11 cellular contexts compared by ENCODE assay signal in the genomic region with DNA sequence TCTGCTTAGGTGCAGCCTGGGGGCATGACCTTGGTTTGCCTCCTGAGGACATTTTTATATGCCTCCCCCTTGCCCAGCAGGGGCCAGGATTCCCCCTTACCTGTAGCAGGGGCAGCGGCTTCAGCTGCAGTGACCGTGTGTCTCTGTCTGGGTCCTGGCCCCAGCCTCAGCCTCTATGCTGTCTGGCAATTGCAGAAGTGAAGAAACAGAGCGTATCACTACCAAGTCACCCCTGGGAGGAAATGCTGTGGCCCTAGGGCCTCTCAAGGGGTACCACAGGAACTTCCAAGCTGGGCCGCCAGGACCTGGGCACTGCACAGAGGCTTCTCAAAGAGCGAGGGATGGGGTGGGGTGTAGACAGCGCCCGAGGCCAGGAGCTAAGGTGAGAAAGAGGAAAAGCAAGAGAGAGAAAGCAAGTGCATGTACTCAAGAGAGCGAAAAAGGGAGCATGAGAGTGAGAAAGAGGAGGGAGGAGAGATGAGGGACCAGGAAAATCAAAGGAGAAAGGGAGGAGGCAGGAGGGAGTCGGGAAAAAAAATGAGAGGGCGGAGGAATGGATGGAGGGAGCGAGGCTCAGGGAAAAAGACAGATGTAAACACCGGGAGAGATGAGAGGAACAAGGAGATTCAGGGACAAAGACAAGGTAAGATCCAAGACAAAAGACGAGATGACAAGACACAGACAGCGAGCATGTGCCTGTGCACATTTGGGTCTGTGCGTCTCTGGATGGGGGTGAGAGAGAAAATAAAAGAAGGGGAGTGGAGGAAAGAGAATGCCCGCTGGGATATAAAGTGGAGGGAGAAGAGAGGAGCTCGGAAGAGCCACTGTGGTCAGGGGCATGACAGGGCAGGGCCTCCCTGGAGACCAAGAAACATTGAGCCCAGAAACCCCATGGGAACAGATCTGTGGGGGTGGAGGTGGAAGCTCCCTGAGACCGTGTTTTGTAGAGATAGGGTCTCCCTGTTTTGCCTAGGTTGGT. TPM values are rescaled to one million over a fixed set of nuclear protein-coding genes. Genes with fewer than 3 reads are reported as not detected.
DNase-seq lines count a peak whose midpoint lies in the region; ATAC-seq, FAIRE-seq and TF ChIP-seq lines count a peak whose summit lies in the region.
"Had no signal": no experiment of that assay in that cellular context is flagged by ENCODE, and none has a peak within 500 bp of the region (broad histone marks: within the 10 kb centered on the region; RNA-seq: fewer than 3 reads in every experiment).

A gene with protein sequence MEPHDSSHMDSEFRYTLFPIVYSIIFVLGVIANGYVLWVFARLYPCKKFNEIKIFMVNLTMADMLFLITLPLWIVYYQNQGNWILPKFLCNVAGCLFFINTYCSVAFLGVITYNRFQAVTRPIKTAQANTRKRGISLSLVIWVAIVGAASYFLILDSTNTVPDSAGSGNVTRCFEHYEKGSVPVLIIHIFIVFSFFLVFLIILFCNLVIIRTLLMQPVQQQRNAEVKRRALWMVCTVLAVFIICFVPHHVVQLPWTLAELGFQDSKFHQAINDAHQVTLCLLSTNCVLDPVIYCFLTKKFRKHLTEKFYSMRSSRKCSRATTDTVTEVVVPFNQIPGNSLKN (minus strand): TSS at position 199 of the 979 bp plus-strand sequence. CDS start 25,669 bp downstream, outside the sequence.

- no peaks in the 10 kb centered on the region for H3K36me3 Mint-ChIP-seq in neural progenitor cell

- H3K79me2 ChIP-seq in GM12878 (ENCODE audit: control insufficient read depth, insufficient read depth, low read length) (peaks cover 8% of the 10 kb centered on the region), neural progenitor cell (ENCODE audit: low read depth) (no peaks in the 10 kb centered on the region)
- H3K79me2 ChIP-seq: parathyroid adenoma had no signal

- ATAC-seq in HG03196 (IDR thresholded peaks at IDR 0.05; ENCODE audit: unreplicated experiment) (peak; percentile 35), GM12878 (peak; percentile 72)

- in situ Hi-C loops in GM12878 (cut with MboI), result no loop called here

- peak within 1 kb of the TSS; percentile 48; the same call in 1 of the 2 replicates for H3K4me3 ChIP-seq in GM12878
- H3K4me3 ChIP-seq in neural progenitor cell, result no peak within 1 kb of the TSS

- POLR2A ChIA-PET in GM12878 (lab: Charles Lee), result interaction anchor here (0.6 to 7.3 kb wide), 10 partner anchors 10 to 85 kb away, joined by 3 to 64 read pairs (median 4); a partner anchor contains a TSS

- 0 out of 2 replicates have a peak, but pooled peaks have one; percentile 15 for TF ChIP-seq RAD21 in GM12878 (IDR thresholded peaks at IDR 0.05; ENCODE audit: insufficient read depth, low read depth, low read length)

- TF ChIP-seq EP300 in GM12878 (IDR thresholded peaks at IDR 0.05; ENCODE audit: borderline replicate concordance in 1 of 2, control insufficient read depth in 1 of 2, low read depth in 2 of 2, low read length in 2 of 2), result peak; percentile 44 to 51; a peak in 2 of 4 replicates

- peak within 1 kb of the TSS; percentile 56 for H3K27ac ChIP-seq in GM12878 (ENCODE audit: control insufficient read depth, insufficient read depth)
- no peak within 1 kb of the TSS for H3K27ac ChIP-seq in neural progenitor cell
- H3K27ac ChIP-seq: parathyroid adenoma had no signal

- intact Hi-C loops in GM12878 (cut with micrococcal nuclease; ENCODE audit: unreplicated experiment), result loop anchor here (1.0 to 10.0 kb wide), 2 partner anchors 23 to 312 kb away; no protein-coding TSS in a partner anchor

- FAIRE-seq in GM12878 (lab: Jason Lieb, UNC), result no peak

- peaks cover 2% of the 10 kb centered on the region for H3K27me3 Mint-ChIP-seq in neural progenitor cell (ENCODE audit: insufficient read depth, low read depth)

- CTCF ChIA-PET in GM12878 (lab: Yijun Ruan, JAX), result interaction anchor here (0.6 to 2.3 kb wide), 11 partner anchors 11 to 182 kb away, joined by 3 to 10 read pairs (median 5); no protein-coding TSS in a partner anchor

- peaks cover 27% of the 10 kb centered on the region for H3K4me1 Mint-ChIP-seq in neural progenitor cell

- peak in 2 of 3 experiments; percentile 3 to 11; a peak in 2 of 6 replicates for TF ChIP-seq CTCF in GM12878 (IDR thresholded peaks at IDR 0.05 in 2 of 3, conservative IDR thresholded peaks at IDR 0.05 in 1 of 3; ENCODE audit: control insufficient read depth in 2 of 3, extremely low read depth in 1 of 3, insufficient read depth in 1 of 3, low read depth in 3 of 3, low read length in 3 of 3)
- TF ChIP-seq CTCF in neural progenitor cell (IDR thresholded peaks at IDR 0.05), result no peak

- SMC1A ChIA-PET in GM12878 (lab: Charles Lee; ENCODE audit: uncharacterized antibody, unreplicated experiment), result interaction anchor here (0.7 to 6.9 kb wide), 13 partner anchors 8 to 87 kb away, joined by 3 to 101 read pairs (median 5); a partner anchor contains a TSS

- H3K27me3 ChIP-seq in GM12878 (replicated peaks in 1 of 2; ENCODE audit: control insufficient read depth in 2 of 2, insufficient read depth in 2 of 2, low read length in 1 of 2), result no peaks in the 10 kb centered on the region
- no peaks in the 10 kb centered on the region for H3K27me3 ChIP-seq in neural progenitor cell

- peaks cover 59% of the 10 kb centered on the region for H3K4me1 ChIP-seq in GM12878 (ENCODE audit: control insufficient read depth, insufficient read depth, low read length)
- H3K4me1 ChIP-seq in neural progenitor cell, result no peaks in the 10 kb centered on the region
- H3K4me1 ChIP-seq: parathyroid adenoma had no signal

- H3K4me3 Mint-ChIP-seq in neural progenitor cell, result no peak within 1 kb of the TSS

- DNase-seq in GM12878 (ENCODE audit: low read depth, low spot score), result no peak
- no peak for DNase-seq in neural progenitor cell (ENCODE audit: low spot score)
- DNase-seq in stimulated activated CD4-positive, alpha-beta T cell treated with anti-CD3 and anti-CD28 coated beads, Interleukin-12 subunit alpha, Interleukin-12 subunit beta, amount 100 ng/mL, for 4 hours, result no peak
- DNase-seq in NCI-H510A (lab: John Stamatoyannopoulos, UW), result no peak
- no peak for DNase-seq in cerebellum (ENCODE audit: low spot score)
- no peak for DNase-seq in activated CD4-positive, alpha-beta T cell treated with anti-CD3 and anti-CD28 coated beads for 4 hours
- DNase-seq: activated CD8-positive, alpha-beta memory T cell treated with anti-CD3 and anti-CD28 coated beads for 24 hours; erythroblast had no signal

- TF ChIP-seq POLR2A in GM15510 (IDR thresholded peaks at IDR 0.05; ENCODE audit: borderline replicate concordance, extremely low read depth, insufficient read length), result peak; percentile 49
- peak; percentile 70 for TF ChIP-seq POLR2A in GM12878 (IDR thresholded peaks at IDR 0.05; ENCODE audit: low read depth, low read length)

- H3K36me3 ChIP-seq in GM12878 (ENCODE audit: control insufficient read depth in 2 of 2, insufficient read depth in 2 of 2, low read length in 1 of 2) (0 out of 4 replicates have a peak, but pooled peaks cover 0 to under 1% of the 10 kb centered on the region in 2 experiments), neural progenitor cell (no peaks in the 10 kb centered on the region)

- H4K20me1 ChIP-seq in GM12878 (ENCODE audit: control insufficient read depth, insufficient read depth), result no peaks in the 10 kb centered on the region
- H4K20me1 ChIP-seq in neural progenitor cell (ENCODE audit: low read depth), result no peaks in the 10 kb centered on the region

- RAD21 ChIA-PET in GM12878 (lab: Charles Lee; ENCODE audit: unreplicated experiment), result interaction anchor here (0.6 to 9.6 kb wide), 13 partner anchors 7 to 87 kb away, joined by 3 to 139 read pairs (median 4); a partner anchor contains a TSS

- no peaks in the 10 kb centered on the region for H3K9me3 Mint-ChIP-seq in neural progenitor cell

- H3K9ac ChIP-seq in GM12878 (ENCODE audit: control insufficient read depth, insufficient read depth, low read length), result peak within 1 kb of the TSS; percentile 61
- no peak within 1 kb of the TSS for H3K9ac ChIP-seq in neural progenitor cell
- H3K9ac ChIP-seq: parathyroid adenoma had no signal

- H2AFZ ChIP-seq in GM12878 (ENCODE audit: control insufficient read depth, low read depth, low read length), result peak within 1 kb of the TSS; percentile 57
- H2AFZ ChIP-seq in neural progenitor cell (replicated peaks), result peak within 1 kb of the TSS; percentile 77
- H2AFZ ChIP-seq: parathyroid adenoma had no signal

- no peak within 1 kb of the TSS for H3K27ac Mint-ChIP-seq in neural progenitor cell

- H3K4me2 ChIP-seq in GM12878 (ENCODE audit: control insufficient read depth, insufficient read depth) (peak within 1 kb of the TSS; percentile 97), neural progenitor cell (no peak within 1 kb of the TSS)

- H3K9me3 ChIP-seq in GM12878 (replicated peaks; ENCODE audit: control insufficient read depth, insufficient read depth, low read length) (no peaks in the 10 kb centered on the region), neural progenitor cell (ENCODE audit: low read depth) (no peaks in the 10 kb centered on the region)

- no TSS peak for BruUV-seq in GM12878 (replicated peaks; lab: Mats Ljungman, UMichigan)

- WGBS in GM12878 (ENCODE audit: insufficient coverage, insufficient replicate concordance, low lambda C conversion rate, missing lambda C conversion rate), result 9% methylated on average over 18 of the region's 18 CpGs

- no peaks in the 10 kb centered on the region for H3F3A ChIP-seq in neural progenitor cell (ENCODE audit: low read depth)

TF ChIP-seq in GM12878, 131 proteins besides CTCF, POLR2A, EP300 and RAD21 (continues in another document):
- TF ChIP-seq HDGF (IDR thresholded peaks at IDR 0.05) (peak; percentile 94), BMI1 (IDR thresholded peaks at IDR 0.05; ENCODE audit: borderline replicate concordance) (no peak), EED (IDR thresholded peaks at IDR 0.05; ENCODE audit: low read depth) (peak; percentile 68)

RNA-seq across cellular contexts. Expression of the gene that starts here (rescaled TPM):
- total RNA-seq in GM12878 (2013; cell fraction: nucleolus; rRNA removed), result 63.0 and 72.4 TPM in 2 replicates
- total RNA-seq in GM12878 (2014; rRNA removed) (18.1 and 23.9 TPM in 2 replicates), GM12878 (2014; rRNA removed; fragmentation: Illumina TruSeq; extraction: Trizol) (20.1 and 20.2 TPM in 2 replicates), GM12878 (2021) (25.5 and 28.4 TPM in 2 replicates), neural progenitor cell (ENCODE audit: low replicate concordance) (not detected in 2 replicates), cerebellum (2.6 TPM)
- polyA plus RNA-seq in GM12878 (2011; ENCODE audit: low read depth), result 5.8 TPM
- polyA plus RNA-seq in GM12878 (2011; rRNA removed) (167 and 251 TPM in 2 replicates), GM12878 (2014; fragmentation: Illumina TruSeq; extraction: Trizol) (30.6 and 31.1 TPM in 2 replicates), GM12878 (2014; fragmentation: Nextera tagmentation; extraction: Ambion mirVana) (10 to 100 TPM; 29.8 to 57.7 TPM), GM12878 (2014; rRNA removed) (25.5 and 31.3 TPM in 2 replicates), GM12878 (2016; fragmentation: Nextera tagmentation; extraction: Ambion mirVana) (10 to 100 TPM; 17.5 to 18.2 TPM)
- polyA plus RNA-seq in GM12878 (2011; cell fraction: cytosol; rRNA removed), result 376 and 431 TPM in 2 replicates
- 49.8 and 57.4 TPM in 2 replicates for polyA plus RNA-seq in GM12878 (2011; cell fraction: nucleus; rRNA removed)
- 7.3 and 10.0 TPM in 2 replicates for polyA plus RNA-seq in GM12878 (2012)
- 334 and 394 TPM in 2 replicates for polyA minus RNA-seq in GM12878 (2011; rRNA and poly(A)+ RNA removed)
- 67.7 and 82.6 TPM in 2 replicates for polyA minus RNA-seq in GM12878 (2011; cell fraction: cytosol; rRNA and poly(A)+ RNA removed)
- 16.6 and 29.9 TPM in 2 replicates for polyA minus RNA-seq in GM12878 (2011; cell fraction: nucleus; rRNA and poly(A)+ RNA removed)
